Comparison of ENCODE assay signal across 10 cellular contexts in the genomic region with DNA sequence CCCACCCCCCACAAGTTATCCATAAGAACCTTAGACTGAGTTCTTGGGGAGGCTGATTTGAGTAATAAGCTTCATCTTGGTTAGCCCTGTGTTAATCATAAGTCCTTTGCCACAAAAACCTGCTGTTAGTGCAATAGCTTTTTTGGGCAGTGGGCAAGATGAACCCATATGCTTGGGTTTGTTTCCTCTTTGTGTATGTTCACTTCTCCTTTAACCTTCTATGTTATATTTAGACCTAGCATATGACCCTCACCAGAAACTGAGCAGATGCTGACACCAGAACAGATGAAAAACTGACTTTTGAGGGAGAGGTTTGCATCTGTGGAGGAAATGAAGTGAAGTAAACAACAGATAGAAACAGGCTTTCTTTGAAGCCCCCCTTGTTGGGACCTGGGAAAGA.
DNase-seq lines count a peak whose midpoint lies in the region; ATAC-seq lines count a peak whose summit lies in the region.
"Had no signal": no experiment of that assay in that cellular context is flagged by ENCODE, and none has a peak within 500 bp of the region (broad histone marks: within the 10 kb centered on the region; RNA-seq: fewer than 3 reads in every experiment).

No MANE protein-coding gene starts in this region.

- no peaks in the 10 kb centered on the region for H3K27me3 ChIP-seq in BLaER1

- H3K27ac ChIP-seq in BLaER1 = peak overlapping the region; percentile 91

- peaks cover 75% of the 10 kb centered on the region for H3K4me1 ChIP-seq in BLaER1

- peak overlapping the region; percentile 87 for H3K4me2 ChIP-seq in BLaER1

- no peaks in the 10 kb centered on the region for H4K20me1 ChIP-seq in BLaER1

- no peaks in the 10 kb centered on the region; the same call in 1 of the 2 replicates for H3K36me3 ChIP-seq in BLaER1

- H3K9ac ChIP-seq in BLaER1 = peak overlapping the region; percentile 80

- peak overlapping the region; percentile 63 for H3K4me3 ChIP-seq in BLaER1

- ATAC-seq in GM19395 (IDR thresholded peaks at IDR 0.05; ENCODE audit: unreplicated experiment) (peak; percentile 72), HG03095 (IDR thresholded peaks at IDR 0.05; ENCODE audit: unreplicated experiment) (peak; percentile 73)

- H3K9me3 ChIP-seq in BLaER1 = peaks cover 13% of the 10 kb centered on the region

- peak; percentile 65 for DNase-seq in SKM-1 (lab: John Stamatoyannopoulos, UW; ENCODE audit: unreplicated experiment)
- no peak for DNase-seq in OCI-M2 (lab: John Stamatoyannopoulos, UW; ENCODE audit: unreplicated experiment)
- DNase-seq in NCI-H1436 treated with DMSO at 0.1 percent for 48 hours (lab: John Stamatoyannopoulos, UW) = no peak
- no peak for DNase-seq in NCI-H526 treated with DMSO at 0.1 percent for 48 hours (lab: John Stamatoyannopoulos, UW)
- no peak for DNase-seq in stimulated activated CD4-positive, alpha-beta T cell treated with anti-CD3 and anti-CD28 coated beads, Interleukin-1b, Interleukin-23, amount 100 ng/mL, for 48 hours
- DNase-seq: amniotic stem cell, NCI-H1694 treated with DMSO at 0.1 percent for 48 hours had no signal
